ENCODE assay signal across 34 cellular contexts in the genomic region with DNA sequence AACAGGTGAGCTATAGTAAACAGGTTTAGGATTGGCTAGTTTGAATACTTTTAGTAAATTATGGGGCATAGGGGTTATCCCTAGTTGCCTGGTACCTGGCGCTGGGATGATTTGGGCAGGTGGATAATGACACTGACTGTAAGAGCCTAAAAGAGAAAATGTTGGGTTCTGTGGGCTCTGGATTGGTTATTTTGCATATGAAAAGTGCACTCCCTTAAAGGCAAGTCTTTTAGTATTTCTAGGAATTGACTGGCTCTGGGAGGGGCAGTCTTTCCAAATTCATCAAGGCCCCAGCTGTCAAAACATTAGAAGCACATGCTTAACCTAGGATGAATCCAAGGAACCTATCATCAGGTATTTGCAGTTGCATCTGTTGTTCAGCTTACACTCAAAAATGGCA.
"Had no signal": no experiment of that assay in that cellular context is flagged by ENCODE, and none has a peak within 500 bp of the region (broad histone marks: within the 10 kb centered on the region; RNA-seq: fewer than 3 reads in every experiment).

No MANE protein-coding gene starts in this region.

- H3K4me1 Mint-ChIP-seq: activated B cell treated with CpG ODN at 0.5 μM for 24 hours; activated CD8-positive, alpha-beta memory T cell treated with anti-CD3 and anti-CD28 coated beads, Interleukin-2, amount 10 ng/mL, durations not matched to agents 7 days and 5 days; activated naive CD8-positive, alpha-beta T cell treated with anti-CD3 and anti-CD28 coated beads for 36 hours; central memory CD8-positive, alpha-beta T cell had no signal

- H3K4me3 ChIP-seq: ascending aorta, cardiac muscle cell, colonic mucosa, PC-9, SJCRH30 had no signal

- H3K36me3 Mint-ChIP-seq: activated CD4-positive, alpha-beta memory T cell treated with anti-CD3 and anti-CD28 coated beads for 36 hours; activated CD8-positive, alpha-beta memory T cell treated with anti-CD3 and anti-CD28 coated beads, Interleukin-2, amount 10 ng/mL, durations not matched to agents 7 days and 5 days; activated naive CD8-positive, alpha-beta T cell treated with anti-CD3 and anti-CD28 coated beads for 36 hours had no signal

- H3K36me3 ChIP-seq: ascending aorta, cardiac muscle cell, colonic mucosa, SJCRH30 had no signal

- H3K9me2 ChIP-seq: SK-N-SH had no signal

- H3K9me3 Mint-ChIP-seq: activated B cell treated with CpG ODN at 0.5 μM for 24 hours had no signal

- ATAC-seq: activated CD8-positive, alpha-beta memory T cell treated with anti-CD3 and anti-CD28 coated beads, Interleukin-2, amount 10 ng/mL, durations not matched to agents 7 days and 5 days had no signal

- H3K4me2 ChIP-seq: PC-9, SK-N-SH had no signal

- FAIRE-seq: RCC 7860, TTC549 had no signal

- H3K27ac ChIP-seq: ascending aorta, cardiac muscle cell, colonic mucosa, PC-9, SJCRH30 had no signal

- H2AFZ ChIP-seq: PC-9 had no signal

- H3K9ac ChIP-seq: SK-N-SH had no signal

- H3K9me3 ChIP-seq: ascending aorta, colonic mucosa, SJCRH30, SK-N-SH had no signal

- H3K27me3 ChIP-seq: ascending aorta, cardiac muscle cell, colonic mucosa, SJCRH30 had no signal

- H3K4me3 Mint-ChIP-seq: activated B cell treated with CpG ODN at 0.5 μM for 24 hours; activated CD4-positive, alpha-beta memory T cell treated with anti-CD3 and anti-CD28 coated beads for 36 hours; activated CD8-positive, alpha-beta memory T cell treated with anti-CD3 and anti-CD28 coated beads, Interleukin-2, amount 10 ng/mL, durations not matched to agents 7 days and 5 days; activated naive CD8-positive, alpha-beta T cell treated with anti-CD3 and anti-CD28 coated beads for 36 hours; central memory CD8-positive, alpha-beta T cell; T-helper 1 cell treated with Interleukin-12 subunit alpha and Interleukin-12 subunit beta and Interleukin-4 antibody, amounts not matched to agents 30 μg/mL and 1 μg/mL, for 36 hours; T-helper 2 cell treated with Interferon-gamma antibody and Interleukin-4, amounts not matched to agents 5 μg/mL and 100 μg/mL, for 36 hours had no signal

- H3K4me1 ChIP-seq: ascending aorta, colonic mucosa had no signal

- H3K27me3 Mint-ChIP-seq: activated B cell treated with CpG ODN at 0.5 μM for 24 hours; activated CD4-positive, alpha-beta memory T cell treated with anti-CD3 and anti-CD28 coated beads for 36 hours; activated CD8-positive, alpha-beta memory T cell treated with anti-CD3 and anti-CD28 coated beads, Interleukin-2, amount 10 ng/mL, durations not matched to agents 7 days and 5 days; activated naive CD8-positive, alpha-beta T cell treated with anti-CD3 and anti-CD28 coated beads for 36 hours; central memory CD8-positive, alpha-beta T cell had no signal

- DNase-seq: activated B cell treated with CpG ODN at 0.5 μM for 24 hours; activated CD4-positive, alpha-beta memory T cell treated with anti-CD3 and anti-CD28 coated beads for 36 hours; activated CD4-positive, alpha-beta T cell treated with anti-CD3 and anti-CD28 coated beads for 4 hours; activated CD4-positive, alpha-beta T cell treated with anti-CD3 and anti-CD28 coated beads, Interleukin-2, amount 50 U/mL, for 1 hour; activated CD4-positive, CD25-positive, alpha-beta regulatory T cell treated with anti-CD3 and anti-CD28 coated beads, Interleukin-2, amount 50 U/mL, for 72 hours; activated CD8-positive, alpha-beta memory T cell treated with anti-CD3 and anti-CD28 coated beads for 24 hours; activated CD8-positive, alpha-beta memory T cell treated with anti-CD3 and anti-CD28 coated beads, Interleukin-2, amount 10 ng/mL, durations not matched to agents 7 days and 5 days; activated CD8-positive, alpha-beta memory T cell treated with anti-CD3 and anti-CD28 coated beads, Interleukin-2, amount 50 U/mL, for 48 hours; activated effector memory CD4-positive, alpha-beta T cell treated with anti-CD3 and anti-CD28 coated beads, Interleukin-2, amount 50 U/mL, for 16 hours; activated naive CD4-positive, alpha-beta T cell; activated naive CD4-positive, alpha-beta T cell treated with anti-CD3 and anti-CD28 coated beads, Interleukin-2, amount 50 U/mL, for 16 hours; activated naive CD8-positive, alpha-beta T cell treated with anti-CD3 and anti-CD28 coated beads for 36 hours; activated T-cell treated with anti-CD3 and anti-CD28 coated beads, Interleukin-2, amount 50 U/mL, for 48 hours; amygdala; colonic mucosa; NCI-H1105; NCI-H1417 treated with DMSO at 0.1 percent for 48 hours; NCI-H187 treated with DMSO at 0.1 percent for 48 hours; NCI-H2081 treated with DMSO at 0.1 percent for 48 hours; NCI-H345; NCI-H524 treated with DMSO at 0.1 percent for 48 hours; NCI-H748 treated with DMSO at 0.1 percent for 48 hours; NK-92 treated with Interleukin-12 subunit alpha and Interleukin-12 subunit beta, amount 100 ng/mL, for 24 hours; PC-9; SHP77; SJCRH30; SK-N-SH had no signal

- H3K27ac Mint-ChIP-seq: activated B cell treated with CpG ODN at 0.5 μM for 24 hours; activated CD4-positive, alpha-beta memory T cell treated with anti-CD3 and anti-CD28 coated beads for 36 hours; activated CD8-positive, alpha-beta memory T cell treated with anti-CD3 and anti-CD28 coated beads, Interleukin-2, amount 10 ng/mL, durations not matched to agents 7 days and 5 days; activated naive CD8-positive, alpha-beta T cell treated with anti-CD3 and anti-CD28 coated beads for 36 hours; T-helper 1 cell treated with Interleukin-12 subunit alpha and Interleukin-12 subunit beta and Interleukin-4 antibody, amounts not matched to agents 30 μg/mL and 1 μg/mL, for 36 hours; T-helper 2 cell treated with Interferon-gamma antibody and Interleukin-4, amounts not matched to agents 5 μg/mL and 100 μg/mL, for 36 hours had no signal
